ENCODE assay signal across 1 cellular context in the genomic region with DNA sequence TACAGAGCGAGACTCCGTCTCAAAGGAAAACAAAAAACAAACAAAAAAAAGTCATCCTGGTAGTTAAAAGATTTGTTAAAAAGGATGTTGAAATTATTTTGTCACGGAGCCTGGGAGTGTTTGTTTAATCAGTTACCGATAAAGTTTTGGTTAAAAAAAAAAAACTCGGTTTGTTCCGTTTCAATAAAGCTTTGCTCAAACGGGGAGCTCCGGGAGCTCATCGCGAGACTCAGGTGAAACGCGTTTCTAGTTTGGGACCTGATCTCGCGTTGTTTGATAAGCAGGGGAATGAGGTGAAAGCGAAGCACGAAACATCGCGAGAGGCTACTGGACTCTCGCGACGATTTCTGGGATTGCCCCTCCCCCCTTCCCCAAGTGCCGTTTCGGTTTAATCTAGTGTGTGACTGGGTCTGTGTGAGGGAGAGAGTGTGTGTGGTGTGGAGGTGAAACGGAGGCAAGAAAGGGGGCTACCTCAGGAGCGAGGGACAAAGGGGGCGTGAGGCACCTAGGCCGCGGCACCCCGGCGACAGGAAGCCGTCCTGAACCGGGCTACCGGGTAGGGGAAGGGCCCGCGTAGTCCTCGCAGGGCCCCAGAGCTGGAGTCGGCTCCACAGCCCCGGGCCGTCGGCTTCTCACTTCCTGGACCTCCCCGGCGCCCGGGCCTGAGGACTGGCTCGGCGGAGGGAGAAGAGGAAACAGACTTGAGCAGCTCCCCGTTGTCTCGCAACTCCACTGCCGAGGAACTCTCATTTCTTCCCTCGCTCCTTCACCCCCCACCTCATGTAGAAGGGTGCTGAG.
TF ChIP-seq lines count a peak whose summit lies in the region.

A gene (plus strand): TSS at position 374 of the 798 bp plus-strand sequence. CDS start 586 bp downstream, outside the sequence.

TF ChIP-seq in HepG2, 621 proteins besides CTCF, POLR2A, EP300 and RAD21 (continued from another document and continues in another):
- TF ChIP-seq, protein P1, sequence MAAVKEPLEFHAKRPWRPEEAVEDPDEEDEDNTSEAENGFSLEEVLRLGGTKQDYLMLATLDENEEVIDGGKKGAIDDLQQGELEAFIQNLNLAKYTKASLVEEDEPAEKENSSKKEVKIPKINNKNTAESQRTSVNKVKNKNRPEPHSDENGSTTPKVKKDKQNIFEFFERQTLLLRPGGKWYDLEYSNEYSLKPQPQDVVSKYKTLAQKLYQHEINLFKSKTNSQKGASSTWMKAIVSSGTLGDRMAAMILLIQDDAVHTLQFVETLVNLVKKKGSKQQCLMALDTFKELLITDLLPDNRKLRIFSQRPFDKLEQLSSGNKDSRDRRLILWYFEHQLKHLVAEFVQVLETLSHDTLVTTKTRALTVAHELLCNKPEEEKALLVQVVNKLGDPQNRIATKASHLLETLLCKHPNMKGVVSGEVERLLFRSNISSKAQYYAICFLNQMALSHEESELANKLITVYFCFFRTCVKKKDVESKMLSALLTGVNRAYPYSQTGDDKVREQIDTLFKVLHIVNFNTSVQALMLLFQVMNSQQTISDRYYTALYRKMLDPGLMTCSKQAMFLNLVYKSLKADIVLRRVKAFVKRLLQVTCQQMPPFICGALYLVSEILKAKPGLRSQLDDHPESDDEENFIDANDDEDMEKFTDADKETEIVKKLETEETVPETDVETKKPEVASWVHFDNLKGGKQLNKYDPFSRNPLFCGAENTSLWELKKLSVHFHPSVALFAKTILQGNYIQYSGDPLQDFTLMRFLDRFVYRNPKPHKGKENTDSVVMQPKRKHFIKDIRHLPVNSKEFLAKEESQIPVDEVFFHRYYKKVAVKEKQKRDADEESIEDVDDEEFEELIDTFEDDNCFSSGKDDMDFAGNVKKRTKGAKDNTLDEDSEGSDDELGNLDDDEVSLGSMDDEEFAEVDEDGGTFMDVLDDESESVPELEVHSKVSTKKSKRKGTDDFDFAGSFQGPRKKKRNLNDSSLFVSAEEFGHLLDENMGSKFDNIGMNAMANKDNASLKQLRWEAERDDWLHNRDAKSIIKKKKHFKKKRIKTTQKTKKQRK (IDR thresholded peaks at IDR 0.05; ENCODE audit: low read length): no peak
- no peak for TF ChIP-seq MTF1 (CRISPR knock-in tag; IDR thresholded peaks at IDR 0.05)
- TF ChIP-seq ZNF3 (CRISPR knock-in tag; IDR thresholded peaks at IDR 0.05): no peak
- TF ChIP-seq, protein P2, sequence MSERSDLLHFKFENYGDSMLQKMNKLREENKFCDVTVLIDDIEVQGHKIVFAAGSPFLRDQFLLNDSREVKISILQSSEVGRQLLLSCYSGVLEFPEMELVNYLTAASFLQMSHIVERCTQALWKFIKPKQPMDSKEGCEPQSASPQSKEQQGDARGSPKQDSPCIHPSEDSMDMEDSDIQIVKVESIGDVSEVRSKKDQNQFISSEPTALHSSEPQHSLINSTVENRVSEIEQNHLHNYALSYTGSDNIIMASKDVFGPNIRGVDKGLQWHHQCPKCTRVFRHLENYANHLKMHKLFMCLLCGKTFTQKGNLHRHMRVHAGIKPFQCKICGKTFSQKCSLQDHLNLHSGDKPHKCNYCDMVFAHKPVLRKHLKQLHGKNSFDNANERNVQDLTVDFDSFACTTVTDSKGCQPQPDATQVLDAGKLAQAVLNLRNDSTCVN (CRISPR knock-in tag; IDR thresholded peaks at IDR 0.05; ENCODE audit: borderline replicate concordance): peak; percentile 84; the same call in 1 of the 2 replicates
- peak; percentile 67 for TF ChIP-seq YY1 (IDR thresholded peaks at IDR 0.05; ENCODE audit: insufficient read depth, insufficient replicate concordance, low read depth, low read length)
- TF ChIP-seq, protein P3, sequence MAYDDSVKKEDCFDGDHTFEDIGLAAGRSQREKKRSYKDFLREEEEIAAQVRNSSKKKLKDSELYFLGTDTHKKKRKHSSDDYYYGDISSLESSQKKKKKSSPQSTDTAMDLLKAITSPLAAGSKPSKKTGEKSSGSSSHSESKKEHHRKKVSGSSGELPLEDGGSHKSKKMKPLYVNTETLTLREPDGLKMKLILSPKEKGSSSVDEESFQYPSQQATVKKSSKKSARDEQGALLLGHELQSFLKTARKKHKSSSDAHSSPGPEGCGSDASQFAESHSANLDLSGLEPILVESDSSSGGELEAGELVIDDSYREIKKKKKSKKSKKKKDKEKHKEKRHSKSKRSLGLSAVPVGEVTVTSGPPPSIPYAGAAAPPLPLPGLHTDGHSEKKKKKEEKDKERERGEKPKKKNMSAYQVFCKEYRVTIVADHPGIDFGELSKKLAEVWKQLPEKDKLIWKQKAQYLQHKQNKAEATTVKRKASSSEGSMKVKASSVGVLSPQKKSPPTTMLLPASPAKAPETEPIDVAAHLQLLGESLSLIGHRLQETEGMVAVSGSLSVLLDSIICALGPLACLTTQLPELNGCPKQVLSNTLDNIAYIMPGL (CRISPR knock-in tag; IDR thresholded peaks at IDR 0.05; ENCODE audit: borderline replicate concordance in 1 of 2, low read depth in 1 of 2): peak; percentile 74 to 89
- TF ChIP-seq DR1 (CRISPR knock-in tag; IDR thresholded peaks at IDR 0.05): peak; percentile 92
- TF ChIP-seq PRMT3 (CRISPR knock-in tag; IDR thresholded peaks at IDR 0.05; ENCODE audit: borderline replicate concordance, low read depth): no peak
- 0 out of 2 replicates have a peak, but pooled peaks have one; percentile 58 for TF ChIP-seq ZFP37 (CRISPR knock-in tag; IDR thresholded peaks at IDR 0.05; ENCODE audit: borderline replicate concordance)
- TF ChIP-seq ZNF484 (CRISPR knock-in tag; IDR thresholded peaks at IDR 0.05; ENCODE audit: borderline replicate concordance, low read depth): peak; percentile 57; the same call in 1 of the 2 replicates
- TF ChIP-seq ZBTB38 (CRISPR knock-in tag; IDR thresholded peaks at IDR 0.05): peak; percentile 59; the same call in 1 of the 2 replicates
- TF ChIP-seq, protein P4, sequence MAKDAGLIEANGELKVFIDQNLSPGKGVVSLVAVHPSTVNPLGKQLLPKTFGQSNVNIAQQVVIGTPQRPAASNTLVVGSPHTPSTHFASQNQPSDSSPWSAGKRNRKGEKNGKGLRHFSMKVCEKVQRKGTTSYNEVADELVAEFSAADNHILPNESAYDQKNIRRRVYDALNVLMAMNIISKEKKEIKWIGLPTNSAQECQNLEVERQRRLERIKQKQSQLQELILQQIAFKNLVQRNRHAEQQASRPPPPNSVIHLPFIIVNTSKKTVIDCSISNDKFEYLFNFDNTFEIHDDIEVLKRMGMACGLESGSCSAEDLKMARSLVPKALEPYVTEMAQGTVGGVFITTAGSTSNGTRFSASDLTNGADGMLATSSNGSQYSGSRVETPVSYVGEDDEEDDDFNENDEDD (CRISPR knock-in tag; IDR thresholded peaks at IDR 0.05; ENCODE audit: borderline replicate concordance): peak; percentile 19; the same call in 1 of the 2 replicates
- peak; percentile 93 for TF ChIP-seq HOXA3 (CRISPR knock-in tag; IDR thresholded peaks at IDR 0.05)
- TF ChIP-seq FOXO1 (CRISPR knock-in tag; IDR thresholded peaks at IDR 0.05): peak; percentile 64; the same call in 1 of the 2 replicates
- TF ChIP-seq, protein P5, sequence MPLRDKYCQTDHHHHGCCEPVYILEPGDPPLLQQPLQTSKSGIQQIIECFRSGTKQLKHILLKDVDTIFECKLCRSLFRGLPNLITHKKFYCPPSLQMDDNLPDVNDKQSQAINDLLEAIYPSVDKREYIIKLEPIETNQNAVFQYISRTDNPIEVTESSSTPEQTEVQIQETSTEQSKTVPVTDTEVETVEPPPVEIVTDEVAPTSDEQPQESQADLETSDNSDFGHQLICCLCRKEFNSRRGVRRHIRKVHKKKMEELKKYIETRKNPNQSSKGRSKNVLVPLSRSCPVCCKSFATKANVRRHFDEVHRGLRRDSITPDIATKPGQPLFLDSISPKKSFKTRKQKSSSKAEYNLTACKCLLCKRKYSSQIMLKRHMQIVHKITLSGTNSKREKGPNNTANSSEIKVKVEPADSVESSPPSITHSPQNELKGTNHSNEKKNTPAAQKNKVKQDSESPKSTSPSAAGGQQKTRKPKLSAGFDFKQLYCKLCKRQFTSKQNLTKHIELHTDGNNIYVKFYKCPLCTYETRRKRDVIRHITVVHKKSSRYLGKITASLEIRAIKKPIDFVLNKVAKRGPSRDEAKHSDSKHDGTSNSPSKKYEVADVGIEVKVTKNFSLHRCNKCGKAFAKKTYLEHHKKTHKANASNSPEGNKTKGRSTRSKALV (CRISPR knock-in tag; IDR thresholded peaks at IDR 0.05): peak; percentile 39; the same call in 1 of the 2 replicates
- peak; percentile 93 for TF ChIP-seq ERF (CRISPR knock-in tag; IDR thresholded peaks at IDR 0.05)
- TF ChIP-seq ZNF468 (CRISPR knock-in tag; IDR thresholded peaks at IDR 0.05): 0 out of 2 replicates have a peak, but pooled peaks have one; percentile 28
- TF ChIP-seq GABPB1 (CRISPR knock-in tag; IDR thresholded peaks at IDR 0.05): peak; percentile 73
- TF ChIP-seq, protein P6, sequence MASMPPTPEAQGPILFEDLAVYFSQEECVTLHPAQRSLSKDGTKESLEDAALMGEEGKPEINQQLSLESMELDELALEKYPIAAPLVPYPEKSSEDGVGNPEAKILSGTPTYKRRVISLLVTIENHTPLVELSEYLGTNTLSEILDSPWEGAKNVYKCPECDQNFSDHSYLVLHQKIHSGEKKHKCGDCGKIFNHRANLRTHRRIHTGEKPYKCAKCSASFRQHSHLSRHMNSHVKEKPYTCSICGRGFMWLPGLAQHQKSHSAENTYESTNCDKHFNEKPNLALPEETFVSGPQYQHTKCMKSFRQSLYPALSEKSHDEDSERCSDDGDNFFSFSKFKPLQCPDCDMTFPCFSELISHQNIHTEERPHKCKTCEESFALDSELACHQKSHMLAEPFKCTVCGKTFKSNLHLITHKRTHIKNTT (CRISPR knock-in tag; IDR thresholded peaks at IDR 0.05): 0 out of 2 replicates have a peak, but pooled peaks have one; percentile 27
- TF ChIP-seq HIVEP1 (CRISPR knock-in tag; IDR thresholded peaks at IDR 0.05): no peak
- TF ChIP-seq BORCS8-MEF2B (CRISPR knock-in tag; IDR thresholded peaks at IDR 0.05): peak; percentile 90
- TF ChIP-seq ZNF556 (CRISPR knock-in tag; IDR thresholded peaks at IDR 0.05; ENCODE audit: borderline replicate concordance): no peak
- TF ChIP-seq, protein P7, sequence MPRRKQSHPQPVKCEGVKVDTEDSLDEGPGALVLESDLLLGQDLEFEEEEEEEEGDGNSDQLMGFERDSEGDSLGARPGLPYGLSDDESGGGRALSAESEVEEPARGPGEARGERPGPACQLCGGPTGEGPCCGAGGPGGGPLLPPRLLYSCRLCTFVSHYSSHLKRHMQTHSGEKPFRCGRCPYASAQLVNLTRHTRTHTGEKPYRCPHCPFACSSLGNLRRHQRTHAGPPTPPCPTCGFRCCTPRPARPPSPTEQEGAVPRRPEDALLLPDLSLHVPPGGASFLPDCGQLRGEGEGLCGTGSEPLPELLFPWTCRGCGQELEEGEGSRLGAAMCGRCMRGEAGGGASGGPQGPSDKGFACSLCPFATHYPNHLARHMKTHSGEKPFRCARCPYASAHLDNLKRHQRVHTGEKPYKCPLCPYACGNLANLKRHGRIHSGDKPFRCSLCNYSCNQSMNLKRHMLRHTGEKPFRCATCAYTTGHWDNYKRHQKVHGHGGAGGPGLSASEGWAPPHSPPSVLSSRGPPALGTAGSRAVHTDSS (CRISPR knock-in tag; conservative IDR thresholded peaks at IDR 0.05): no peak
- TF ChIP-seq, protein P8, sequence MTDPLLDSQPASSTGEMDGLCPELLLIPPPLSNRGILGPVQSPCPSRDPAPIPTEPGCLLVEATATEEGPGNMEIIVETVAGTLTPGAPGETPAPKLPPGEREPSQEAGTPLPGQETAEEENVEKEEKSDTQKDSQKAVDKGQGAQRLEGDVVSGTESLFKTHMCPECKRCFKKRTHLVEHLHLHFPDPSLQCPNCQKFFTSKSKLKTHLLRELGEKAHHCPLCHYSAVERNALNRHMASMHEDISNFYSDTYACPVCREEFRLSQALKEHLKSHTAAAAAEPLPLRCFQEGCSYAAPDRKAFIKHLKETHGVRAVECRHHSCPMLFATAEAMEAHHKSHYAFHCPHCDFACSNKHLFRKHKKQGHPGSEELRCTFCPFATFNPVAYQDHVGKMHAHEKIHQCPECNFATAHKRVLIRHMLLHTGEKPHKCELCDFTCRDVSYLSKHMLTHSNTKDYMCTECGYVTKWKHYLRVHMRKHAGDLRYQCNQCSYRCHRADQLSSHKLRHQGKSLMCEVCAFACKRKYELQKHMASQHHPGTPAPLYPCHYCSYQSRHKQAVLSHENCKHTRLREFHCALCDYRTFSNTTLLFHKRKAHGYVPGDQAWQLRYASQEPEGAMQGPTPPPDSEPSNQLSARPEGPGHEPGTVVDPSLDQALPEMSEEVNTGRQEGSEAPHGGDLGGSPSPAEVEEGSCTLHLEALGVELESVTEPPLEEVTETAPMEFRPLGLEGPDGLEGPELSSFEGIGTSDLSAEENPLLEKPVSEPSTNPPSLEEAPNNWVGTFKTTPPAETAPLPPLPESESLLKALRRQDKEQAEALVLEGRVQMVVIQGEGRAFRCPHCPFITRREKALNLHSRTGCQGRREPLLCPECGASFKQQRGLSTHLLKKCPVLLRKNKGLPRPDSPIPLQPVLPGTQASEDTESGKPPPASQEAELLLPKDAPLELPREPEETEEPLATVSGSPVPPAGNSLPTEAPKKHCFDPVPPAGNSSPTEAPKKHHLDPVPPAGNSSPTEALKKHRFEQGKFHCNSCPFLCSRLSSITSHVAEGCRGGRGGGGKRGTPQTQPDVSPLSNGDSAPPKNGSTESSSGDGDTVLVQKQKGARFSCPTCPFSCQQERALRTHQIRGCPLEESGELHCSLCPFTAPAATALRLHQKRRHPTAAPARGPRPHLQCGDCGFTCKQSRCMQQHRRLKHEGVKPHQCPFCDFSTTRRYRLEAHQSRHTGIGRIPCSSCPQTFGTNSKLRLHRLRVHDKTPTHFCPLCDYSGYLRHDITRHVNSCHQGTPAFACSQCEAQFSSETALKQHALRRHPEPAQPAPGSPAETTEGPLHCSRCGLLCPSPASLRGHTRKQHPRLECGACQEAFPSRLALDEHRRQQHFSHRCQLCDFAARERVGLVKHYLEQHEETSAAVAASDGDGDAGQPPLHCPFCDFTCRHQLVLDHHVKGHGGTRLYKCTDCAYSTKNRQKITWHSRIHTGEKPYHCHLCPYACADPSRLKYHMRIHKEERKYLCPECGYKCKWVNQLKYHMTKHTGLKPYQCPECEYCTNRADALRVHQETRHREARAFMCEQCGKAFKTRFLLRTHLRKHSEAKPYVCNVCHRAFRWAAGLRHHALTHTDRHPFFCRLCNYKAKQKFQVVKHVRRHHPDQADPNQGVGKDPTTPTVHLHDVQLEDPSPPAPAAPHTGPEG (CRISPR knock-in tag; IDR thresholded peaks at IDR 0.05): peak; percentile 84
- TF ChIP-seq, protein P9, sequence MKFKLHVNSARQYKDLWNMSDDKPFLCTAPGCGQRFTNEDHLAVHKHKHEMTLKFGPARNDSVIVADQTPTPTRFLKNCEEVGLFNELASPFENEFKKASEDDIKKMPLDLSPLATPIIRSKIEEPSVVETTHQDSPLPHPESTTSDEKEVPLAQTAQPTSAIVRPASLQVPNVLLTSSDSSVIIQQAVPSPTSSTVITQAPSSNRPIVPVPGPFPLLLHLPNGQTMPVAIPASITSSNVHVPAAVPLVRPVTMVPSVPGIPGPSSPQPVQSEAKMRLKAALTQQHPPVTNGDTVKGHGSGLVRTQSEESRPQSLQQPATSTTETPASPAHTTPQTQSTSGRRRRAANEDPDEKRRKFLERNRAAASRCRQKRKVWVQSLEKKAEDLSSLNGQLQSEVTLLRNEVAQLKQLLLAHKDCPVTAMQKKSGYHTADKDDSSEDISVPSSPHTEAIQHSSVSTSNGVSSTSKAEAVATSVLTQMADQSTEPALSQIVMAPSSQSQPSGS (CRISPR knock-in tag; IDR thresholded peaks at IDR 0.05): peak; percentile 77
- TF ChIP-seq, protein P10, sequence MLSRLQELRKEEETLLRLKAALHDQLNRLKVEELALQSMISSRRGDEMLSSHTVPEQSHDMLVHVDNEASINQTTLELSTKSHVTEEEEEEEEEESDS (CRISPR knock-in tag; IDR thresholded peaks at IDR 0.05; ENCODE audit: borderline replicate concordance): no peak
